In the genomic region with DNA sequence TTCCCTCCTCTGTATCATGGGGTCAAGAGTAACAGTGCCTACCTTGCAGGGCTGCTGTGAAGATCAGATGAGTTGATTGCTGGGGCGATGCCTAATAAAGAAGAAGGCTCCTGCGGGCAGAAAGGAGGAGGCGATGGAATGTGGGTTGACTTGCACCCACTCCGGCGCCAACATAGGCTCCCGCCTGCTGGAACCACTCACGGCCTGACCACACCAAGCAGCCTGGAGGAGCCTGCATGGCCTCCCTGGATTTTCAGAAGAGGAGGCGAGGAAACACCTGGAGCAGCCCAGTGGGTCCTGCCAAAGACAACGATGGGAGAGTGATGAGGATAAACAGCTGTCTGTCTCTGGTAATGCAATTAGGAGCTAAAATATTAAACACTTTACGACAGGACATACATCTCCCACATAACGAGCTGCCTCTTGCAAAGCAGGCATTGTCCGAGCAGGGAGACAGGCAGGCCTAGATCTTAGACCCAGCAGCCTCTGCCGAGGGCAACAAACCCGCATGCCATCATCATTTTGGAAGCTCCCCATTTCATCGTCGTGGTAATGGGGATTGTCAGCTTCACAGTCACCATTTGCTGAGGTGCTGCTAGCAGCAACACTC, we compare ENCODE assay signal across 16 cellular contexts.
"Had no signal": no experiment of that assay in that cellular context is flagged by ENCODE, and none has a peak within 500 bp of the region (broad histone marks: within the 10 kb centered on the region; RNA-seq: fewer than 3 reads in every experiment).

No MANE protein-coding gene starts in this region.

- FAIRE-seq: frontal cortex, islet of Langerhans had no signal

- H3K4me3 ChIP-seq: colonic mucosa, heart left ventricle, right atrium auricular region had no signal

- ATAC-seq: heart left ventricle, left ventricle myocardium superior had no signal

- H3K27ac ChIP-seq: colonic mucosa, heart left ventricle, neutrophil, right atrium auricular region had no signal

- H3K4me1 ChIP-seq: colonic mucosa had no signal

- DNase-seq: activated CD4-positive, alpha-beta T cell treated with anti-CD3 and anti-CD28 coated beads for 1 hour; activated CD4-positive, alpha-beta T cell treated with anti-CD3 and anti-CD28 coated beads, Interleukin-2, amount 50 U/mL, for 48 hours; activated naive CD4-positive, alpha-beta T cell treated with anti-CD3 and anti-CD28 coated beads for 36 hours; caudate nucleus; colonic mucosa; effector CD4-positive, alpha-beta T cell; left ventricle myocardium superior; stimulated activated CD4-positive, alpha-beta T cell treated with anti-CD3 and anti-CD28 coated beads, Interleukin-1b, Interleukin-23, amount 100 ng/mL, for 48 hours; stimulated activated naive CD4-positive, alpha-beta T cell treated with Interleukin-2 at 50 U/mL for 16 hours; SW 1271 had no signal

- H3K9me3 ChIP-seq: colonic mucosa, heart left ventricle, neutrophil, right atrium auricular region had no signal

- H3K9me3 Mint-ChIP-seq: activated naive CD4-positive, alpha-beta T cell treated with anti-CD3 and anti-CD28 coated beads for 36 hours; mesothelial cell of epicardium had no signal

- H3K36me3 Mint-ChIP-seq: mesothelial cell of epicardium had no signal

- H3K27me3 ChIP-seq: colonic mucosa, heart left ventricle, neutrophil, right atrium auricular region had no signal

- H3K27ac Mint-ChIP-seq: activated naive CD4-positive, alpha-beta T cell treated with anti-CD3 and anti-CD28 coated beads for 36 hours; mesothelial cell of epicardium had no signal

- H3K4me3 Mint-ChIP-seq: activated naive CD4-positive, alpha-beta T cell treated with anti-CD3 and anti-CD28 coated beads for 36 hours; mesothelial cell of epicardium had no signal

- H3K36me3 ChIP-seq: colonic mucosa, heart left ventricle, neutrophil, right atrium auricular region had no signal
